Comparison of ENCODE assay signal across 1 cellular context in the genomic region with DNA sequence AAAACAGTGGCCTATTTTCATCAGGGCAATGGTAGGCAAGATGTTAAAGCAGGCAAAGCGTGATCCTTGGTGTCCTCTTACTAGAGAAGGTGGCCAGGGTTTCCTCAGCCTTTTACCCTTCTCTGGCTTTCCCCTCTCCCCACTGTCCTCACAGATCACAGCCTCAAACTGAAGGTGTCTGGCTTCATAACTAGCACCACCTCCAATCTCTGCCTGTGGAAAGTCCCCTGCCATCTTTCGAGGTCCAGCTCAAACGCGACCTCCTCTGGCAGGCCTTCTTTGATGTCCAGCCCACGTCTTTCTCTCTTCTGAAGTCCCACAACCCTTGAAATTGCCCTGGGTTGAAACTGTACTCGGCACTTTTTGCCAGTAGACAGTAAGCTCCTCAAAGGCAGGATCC.
TF ChIP-seq lines count a peak whose summit lies in the region.

No MANE protein-coding gene starts in this region.

TF ChIP-seq in GM12878, 131 proteins besides CTCF, POLR2A, EP300 and RAD21:
- TF ChIP-seq, protein P1, sequence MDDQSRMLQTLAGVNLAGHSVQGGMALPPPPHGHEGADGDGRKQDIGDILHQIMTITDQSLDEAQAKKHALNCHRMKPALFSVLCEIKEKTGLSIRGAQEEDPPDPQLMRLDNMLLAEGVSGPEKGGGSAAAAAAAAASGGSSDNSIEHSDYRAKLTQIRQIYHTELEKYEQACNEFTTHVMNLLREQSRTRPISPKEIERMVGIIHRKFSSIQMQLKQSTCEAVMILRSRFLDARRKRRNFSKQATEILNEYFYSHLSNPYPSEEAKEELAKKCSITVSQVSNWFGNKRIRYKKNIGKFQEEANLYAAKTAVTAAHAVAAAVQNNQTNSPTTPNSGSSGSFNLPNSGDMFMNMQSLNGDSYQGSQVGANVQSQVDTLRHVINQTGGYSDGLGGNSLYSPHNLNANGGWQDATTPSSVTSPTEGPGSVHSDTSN (IDR thresholded peaks at IDR 0.05; ENCODE audit: insufficient replicate concordance, low read depth, low read length): no peak
